ENCODE assay signal across 31 cellular contexts in genomic region chr20:13838664-13839063, GRCh38.
"Had no signal": no experiment of that assay in that cellular context is flagged by ENCODE, and none has a peak within 500 bp of the region (broad histone marks: within the 10 kb centered on the region; RNA-seq: fewer than 3 reads in every experiment).

No MANE protein-coding gene starts in this region.

- H3K9me3 Mint-ChIP-seq: brain; naive thymus-derived CD4-positive, alpha-beta T cell; neural crest cell; stimulated activated effector memory CD8-positive, alpha-beta T cell treated with anti-CD3 and anti-CD28 coated beads, Interleukin-12 subunit alpha, Interleukin-12 subunit beta, amount 100 ng/mL, for 72 hours; stimulated activated naive CD8-positive, alpha-beta T cell treated with anti-CD3 and anti-CD28 coated beads, Interleukin-15, Interleukin-2, amounts not matched to agents 100 ng/mL and 50 ng/mL, for 24 hours had no signal

- H3K27me3 Mint-ChIP-seq: brain had no signal

- H3K4me1 Mint-ChIP-seq: activated CD4-positive, alpha-beta T cell treated with anti-CD3 and anti-CD28 coated beads for 36 hours; brain; naive thymus-derived CD4-positive, alpha-beta T cell; neural crest cell; stimulated activated effector memory CD8-positive, alpha-beta T cell treated with anti-CD3 and anti-CD28 coated beads, Interleukin-12 subunit alpha, Interleukin-12 subunit beta, amount 100 ng/mL, for 72 hours had no signal

- H3K27ac ChIP-seq: cardiac muscle cell, coronary artery, dorsolateral prefrontal cortex, gastroesophageal sphincter, pancreas, prostate gland, thyroid gland, upper lobe of right lung had no signal

- H3K27me3 ChIP-seq: pancreas, thyroid gland, upper lobe of right lung had no signal

- H3K36me3 ChIP-seq: cardiac muscle cell, gastroesophageal sphincter, pancreas, prostate gland, thyroid gland, upper lobe of right lung had no signal

- DNase-seq: activated CD4-positive, alpha-beta T cell treated with anti-CD3 and anti-CD28 coated beads for 36 hours; activated CD4-positive, alpha-beta T cell treated with anti-CD3 and anti-CD28 coated beads, Interleukin-2, amount 50 U/mL, for 4 hours; activated CD4-positive, CD25-positive, alpha-beta regulatory T cell; activated effector memory CD4-positive, alpha-beta T cell treated with Interleukin-2 at 50 U/mL for 16 hours; activated naive CD4-positive, alpha-beta T cell treated with Interleukin-2 at 50 U/mL for 16 hours; aorta; dorsolateral prefrontal cortex; effector memory CD4-positive, alpha-beta T cell; erythroblast; hypothalamus; mesendoderm; mucosa of descending colon; naive thymus-derived CD4-positive, alpha-beta T cell; nucleus accumbens; pancreas; stimulated activated CD4-positive, alpha-beta T cell treated with anti-CD3 and anti-CD28 coated beads, Interleukin-4, amount 100 ng/mL, for 24 hours; substantia nigra; T-helper 1 cell; thyroid gland; upper lobe of right lung had no signal

- H3K9me3 ChIP-seq: gastroesophageal sphincter, mucosa of descending colon, pancreas, prostate gland, thyroid gland, upper lobe of right lung had no signal

- H3K4me3 ChIP-seq: cardiac muscle cell, coronary artery, dorsolateral prefrontal cortex, gastroesophageal sphincter, lung, mucosa of descending colon, pancreas, prostate gland, thyroid gland, upper lobe of right lung had no signal

- H3K4me3 Mint-ChIP-seq: activated CD4-positive, alpha-beta T cell treated with anti-CD3 and anti-CD28 coated beads for 36 hours; activated naive CD8-positive, alpha-beta T cell; brain; naive thymus-derived CD4-positive, alpha-beta T cell; neural crest cell; stimulated activated effector memory CD8-positive, alpha-beta T cell treated with anti-CD3 and anti-CD28 coated beads, Interleukin-12 subunit alpha, Interleukin-12 subunit beta, amount 100 ng/mL, for 72 hours; stimulated activated naive CD8-positive, alpha-beta T cell treated with anti-CD3 and anti-CD28 coated beads, Interleukin-15, Interleukin-2, amounts not matched to agents 100 ng/mL and 50 ng/mL, for 24 hours had no signal

- H3K27ac Mint-ChIP-seq: activated CD4-positive, alpha-beta T cell treated with anti-CD3 and anti-CD28 coated beads for 36 hours; activated naive CD8-positive, alpha-beta T cell; brain; naive thymus-derived CD4-positive, alpha-beta T cell; stimulated activated effector memory CD8-positive, alpha-beta T cell treated with anti-CD3 and anti-CD28 coated beads, Interleukin-12 subunit alpha, Interleukin-12 subunit beta, amount 100 ng/mL, for 72 hours; stimulated activated naive CD8-positive, alpha-beta T cell treated with anti-CD3 and anti-CD28 coated beads, Interleukin-15, Interleukin-2, amounts not matched to agents 100 ng/mL and 50 ng/mL, for 24 hours had no signal

- ATAC-seq: activated CD4-positive, alpha-beta T cell treated with anti-CD3 and anti-CD28 coated beads for 36 hours; gastroesophageal sphincter; left lobe of liver; naive thymus-derived CD4-positive, alpha-beta T cell; stimulated activated effector memory CD8-positive, alpha-beta T cell treated with anti-CD3 and anti-CD28 coated beads, Interleukin-12 subunit alpha, Interleukin-12 subunit beta, amount 100 ng/mL, for 72 hours had no signal

- H3K4me1 ChIP-seq: gastroesophageal sphincter, pancreas, prostate gland, thyroid gland, upper lobe of right lung had no signal

- H3K36me3 Mint-ChIP-seq: activated naive CD8-positive, alpha-beta T cell; brain; naive thymus-derived CD4-positive, alpha-beta T cell; stimulated activated effector memory CD8-positive, alpha-beta T cell treated with anti-CD3 and anti-CD28 coated beads, Interleukin-12 subunit alpha, Interleukin-12 subunit beta, amount 100 ng/mL, for 72 hours had no signal
